Comparison of ENCODE assay signal across 11 cellular contexts in the genomic region with DNA sequence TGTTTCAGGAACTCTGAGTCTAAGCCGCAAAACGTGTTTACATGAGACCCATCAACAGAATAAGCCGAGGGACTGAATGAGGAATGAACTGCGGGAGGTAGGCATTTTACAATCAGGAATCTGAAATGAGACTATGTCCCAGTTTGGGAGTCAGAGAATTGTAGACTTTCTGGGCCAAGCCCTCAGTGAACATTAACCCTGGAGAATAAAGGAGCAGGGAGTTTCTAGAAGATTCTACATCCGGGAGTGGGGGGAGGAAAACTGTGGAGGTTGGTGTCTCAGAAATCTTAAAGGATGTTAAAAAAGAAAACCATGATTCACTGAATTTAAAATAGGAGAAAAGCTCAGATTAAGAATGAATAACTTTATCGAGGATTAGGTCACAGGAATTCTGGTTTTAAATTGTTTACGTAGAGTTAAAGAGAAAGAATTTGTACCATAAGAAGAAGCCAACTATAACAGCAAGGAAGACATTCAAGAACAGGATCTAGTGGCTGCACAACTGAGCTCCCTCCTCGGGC. TPM values are rescaled to one million over a fixed set of nuclear protein-coding genes. Genes with fewer than 3 reads are reported as not detected.
A peak's percentile ranks its signal among the peaks of the same experiment; 100 is the strongest.
DNase-seq lines count a peak whose midpoint lies in the region; ATAC-seq and TF ChIP-seq lines count a peak whose summit lies in the region.
"Had no signal": no experiment of that assay in that cellular context is flagged by ENCODE, and none has a peak within 500 bp of the region (broad histone marks: within the 10 kb centered on the region; RNA-seq: fewer than 3 reads in every experiment).

No MANE protein-coding gene starts in this region.

- ATAC-seq in HG03520 (IDR thresholded peaks at IDR 0.05; ENCODE audit: unreplicated experiment) (no peak), GM19328 (IDR thresholded peaks at IDR 0.05; ENCODE audit: unreplicated experiment) (no peak)

- H3K4me3 ChIP-seq in AG09309 (ENCODE audit: control insufficient read depth, low read depth, low read length) (peak overlapping the region; percentile 27), SK-N-MC (peak overlapping the region; percentile 17; the same call in 1 of the 2 replicates), fibroblast of villous mesenchyme (ENCODE audit: low read depth, low read length) (peak overlapping the region; percentile 38), ovary (peak overlapping the region; percentile 27)
- H3K4me3 ChIP-seq: cardiac muscle cell had no signal

- TF ChIP-seq POLR2A in ovary (IDR thresholded peaks at IDR 0.05), result no peak

- H3K4me3 Mint-ChIP-seq in immature natural killer cell, result no peak overlapping the region

- H3K4me1 ChIP-seq in ovary (ENCODE audit: insufficient read depth), result peaks cover 18% of the 10 kb centered on the region

- no peak overlapping the region for H3K27ac Mint-ChIP-seq in immature natural killer cell

- no peaks in the 10 kb centered on the region for H3K27me3 ChIP-seq in ovary
- H3K27me3 ChIP-seq: cardiac muscle cell had no signal

- intact Hi-C loops in ovary (cut with DNase I), result no loop called here

- H3K9ac ChIP-seq in SK-N-MC (ENCODE audit: insufficient read length), result peak overlapping the region; percentile 7
- H3K9ac ChIP-seq: KMS-11 had no signal

- TF ChIP-seq CTCF in AG09309 (IDR thresholded peaks at IDR 0.05; ENCODE audit: control insufficient read depth, insufficient read depth, low read depth, low read length, missing control alignments) (no peak), fibroblast of villous mesenchyme (IDR thresholded peaks at IDR 0.05; ENCODE audit: insufficient read depth, low read depth, low read length) (no peak), ovary (IDR thresholded peaks at IDR 0.05) (no peak)

- TF ChIP-seq EP300 in ovary (IDR thresholded peaks at IDR 0.05), result no peak

- peaks cover 0 to 1% (median 0%) of the 10 kb centered on the region in 6 donors for H3K9me3 Mint-ChIP-seq in immature natural killer cell

- DNase-seq in AG09309 (ENCODE audit: low read depth), result no peak
- DNase-seq in SK-N-MC (ENCODE audit: low read depth, low spot score), result no peak
- DNase-seq in fibroblast of villous mesenchyme (ENCODE audit: low read depth), result peak; percentile 22
- DNase-seq in ovary, result no peak
- DNase-seq in Ammon's horn (ENCODE audit: low spot score), result no peak
- DNase-seq in immature natural killer cell, result no peak
- DNase-seq: DND-41 had no signal

- H3K9me3 ChIP-seq in SK-N-MC (ENCODE audit: low read depth, low read length), result no peaks in the 10 kb centered on the region
- no peaks in the 10 kb centered on the region for H3K9me3 ChIP-seq in ovary

- H3K27ac ChIP-seq in SK-N-MC (peak overlapping the region; percentile 4), ovary (peak overlapping the region; percentile 14 to 39)
- H3K27ac ChIP-seq: cardiac muscle cell, KMS-11 had no signal

- peaks cover 17 to 25% (median 20%) of the 10 kb centered on the region in 3 donors for H3K27me3 Mint-ChIP-seq in immature natural killer cell (ENCODE audit: low read depth in 3 of 3)

- peaks cover 14 to 17% of the 10 kb centered on the region in 2 donors for H3K4me1 Mint-ChIP-seq in immature natural killer cell

- WGBS in ovary, 3 donors, result 7 to 15% (median 9%) methylated on average over 8 of the region's 8 CpGs

- peaks cover 0 to 7% (median 3%) of the 10 kb centered on the region in 3 donors for H3K36me3 Mint-ChIP-seq in immature natural killer cell

- no peaks in the 10 kb centered on the region for H3K36me3 ChIP-seq in SK-N-MC (ENCODE audit: insufficient read depth, low read length)
- H3K36me3 ChIP-seq in ovary, result no peaks in the 10 kb centered on the region
- H3K36me3 ChIP-seq: cardiac muscle cell had no signal

RNA-seq across cellular contexts. Expression of a gene that starts 18.5 kb away (rescaled TPM):
- total RNA-seq in fibroblast of villous mesenchyme (4.5 and 6.5 TPM in 2 replicates), ovary (10 to 100 TPM in 6 of 7 donors, 1 to 10 TPM in 1; 9.7 to 31.2 (median 14.1) TPM)
- polyA plus RNA-seq in ovary (10 to 100 TPM in 1 of 2 donors, 1 to 10 TPM in 1; 5.9 to 10.7 TPM), immature natural killer cell (1 to 10 TPM in 2 of 3 donors, not detected in 1; 2.2 to 3.9 TPM)

RNA-seq across cellular contexts. Expression of a gene that starts 43.6 kb away (rescaled TPM):
- total RNA-seq in fibroblast of villous mesenchyme, result not detected in 2 replicates
- not detected for total RNA-seq in ovary
- under 1 TPM in 1 of 2 donors, not detected in 1; 0.37 TPM for polyA plus RNA-seq in ovary
- under 1 TPM in 1 of 3 donors, not detected in 2; 0.38 TPM for polyA plus RNA-seq in immature natural killer cell
- total RNA-seq: cardiac muscle cell had no signal
- polyA plus RNA-seq: cardiac muscle cell had no signal
